Comparison of ENCODE assay signal across 8 cellular contexts in the genomic region with DNA sequence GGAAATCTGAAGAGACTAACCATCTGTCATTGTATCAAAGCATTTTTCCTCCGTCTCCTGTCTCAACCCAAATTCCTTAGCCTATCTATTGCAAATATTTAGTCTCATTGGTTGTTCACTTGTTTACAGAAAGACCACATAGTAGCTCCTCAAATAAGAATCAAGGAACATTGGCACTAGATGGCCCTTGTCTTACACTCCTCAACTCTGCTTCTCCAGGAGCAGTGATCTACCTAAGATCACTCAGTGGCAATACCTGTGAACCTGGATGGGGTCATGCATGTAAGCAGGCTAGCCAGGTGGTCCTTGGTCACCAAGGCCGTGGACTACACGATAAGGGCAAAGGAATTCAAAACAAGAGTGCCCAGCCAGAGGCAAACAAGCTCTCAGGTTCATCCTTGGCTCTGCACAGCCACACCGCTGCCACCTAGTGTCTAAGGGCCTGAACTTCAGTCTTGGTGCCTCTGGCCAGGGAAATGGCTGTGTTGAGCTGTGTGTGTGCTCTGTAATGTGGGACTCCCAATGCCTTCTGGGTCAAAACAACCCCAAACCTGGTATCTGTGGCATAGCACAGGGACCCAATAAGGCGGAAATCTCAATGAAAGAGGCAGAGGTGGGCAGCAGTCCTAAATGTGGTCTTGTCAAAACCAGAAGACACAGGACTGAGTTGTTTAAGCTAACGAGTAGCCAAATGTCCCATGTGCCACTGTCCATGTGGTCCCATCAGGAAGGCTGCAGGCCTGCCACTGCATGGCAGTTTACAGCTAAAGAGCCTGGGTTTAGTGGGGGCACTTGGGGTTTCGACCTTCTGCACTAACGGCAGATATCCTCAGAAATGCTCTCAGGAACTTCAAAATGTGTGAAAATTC. TPM values are rescaled to one million over a fixed set of nuclear protein-coding genes. Genes with fewer than 3 reads are reported as not detected.
DNase-seq lines count a peak whose midpoint lies in the region; ATAC-seq and TF ChIP-seq lines count a peak whose summit lies in the region.

No MANE protein-coding gene starts in this region.

- CTCF ChIA-PET in naive thymus-derived CD4-positive, alpha-beta T cell (lab: Charles Lee): interaction anchor here (0.6 to 1.4 kb wide), 6 partner anchors 10 to 482 kb away, joined by 3 to 6 read pairs (median 3); no protein-coding TSS in a partner anchor

- peak; percentile 78 for DNase-seq in DND-41
- DNase-seq in activated CD8-positive, alpha-beta memory T cell treated with anti-CD3 and anti-CD28 coated beads, Interleukin-2, amount 50 U/mL, for 24 hours (ENCODE audit: extremely low read depth): peak; percentile 25
- peak; percentile 81 for DNase-seq in epithelial cell of esophagus (ENCODE audit: low read depth)
- DNase-seq in naive thymus-derived CD4-positive, alpha-beta T cell: peak in 8 of 9 donors; percentile 29 to 66 (median 48)

- peak overlapping the region in 1 of 9 donors; percentile 54 for H3K27ac Mint-ChIP-seq in naive thymus-derived CD4-positive, alpha-beta T cell
- no peak overlapping the region for H3K27ac Mint-ChIP-seq in stimulated activated memory B cell treated with anti-CD40 and anti-IgM and Interleukin-4, amounts not matched to agents 10 μg/mL and 1 μg/mL and 100 μg/mL, for 72 hours

- H3K4me1 Mint-ChIP-seq in naive thymus-derived CD4-positive, alpha-beta T cell: peaks cover 0 to 12% (median 0%) of the 10 kb centered on the region in 7 donors
- peaks cover 9% of the 10 kb centered on the region for H3K4me1 Mint-ChIP-seq in stimulated activated memory B cell treated with anti-CD40 and anti-IgM and Interleukin-4, amounts not matched to agents 10 μg/mL and 1 μg/mL and 100 μg/mL, for 72 hours

- peak; percentile 79 for TF ChIP-seq RAD21 in Ishikawa (IDR thresholded peaks at IDR 0.05; ENCODE audit: low read depth)

- H3K36me3 ChIP-seq in DND-41 (ENCODE audit: insufficient read depth, low read length): peaks cover 28% of the 10 kb centered on the region
- 0 out of 2 replicates have a peak, but pooled peaks cover 4% of the 10 kb centered on the region for H3K36me3 ChIP-seq in OCI-LY1 (ENCODE audit: insufficient read depth, low read length)
- peaks cover 0 to 2% (median 0%) of the 10 kb centered on the region in 3 experiments for H3K36me3 ChIP-seq in naive thymus-derived CD4-positive, alpha-beta T cell (ENCODE audit: control insufficient read depth in 2 of 3, insufficient read depth in 3 of 3, low read length in 3 of 3)

- POLR2A ChIA-PET in naive thymus-derived CD4-positive, alpha-beta T cell (lab: Charles Lee): no interaction called here

- no peaks in the 10 kb centered on the region for H3F3A ChIP-seq in OCI-LY1 (ENCODE audit: insufficient read depth, low read length)

- ATAC-seq in DND-41 (ENCODE audit: insufficient read depth, low read depth) (peak; percentile 94), GM21717 (IDR thresholded peaks at IDR 0.05; ENCODE audit: unreplicated experiment) (peak; percentile 78)
- ATAC-seq in naive thymus-derived CD4-positive, alpha-beta T cell: peak; percentile 83
- ATAC-seq in stimulated activated memory B cell treated with anti-CD40 and anti-IgM and Interleukin-4, amounts not matched to agents 10 μg/mL and 1 μg/mL and 100 μg/mL, for 72 hours: peak; percentile 78

- H3K36me3 Mint-ChIP-seq in naive thymus-derived CD4-positive, alpha-beta T cell: peaks cover 0 to 8% (median 0%) of the 10 kb centered on the region in 5 donors
- peaks cover 8% of the 10 kb centered on the region for H3K36me3 Mint-ChIP-seq in stimulated activated memory B cell treated with anti-CD40 and anti-IgM and Interleukin-4, amounts not matched to agents 10 μg/mL and 1 μg/mL and 100 μg/mL, for 72 hours

- H3K4me3 Mint-ChIP-seq in naive thymus-derived CD4-positive, alpha-beta T cell: no peak overlapping the region
- no peak overlapping the region for H3K4me3 Mint-ChIP-seq in stimulated activated memory B cell treated with anti-CD40 and anti-IgM and Interleukin-4, amounts not matched to agents 10 μg/mL and 1 μg/mL and 100 μg/mL, for 72 hours

- no peak for TF ChIP-seq EP300 in Ishikawa (IDR thresholded peaks at IDR 0.05; ENCODE audit: borderline replicate concordance)

- TF ChIP-seq CTCF in DND-41 (IDR thresholded peaks at IDR 0.05; ENCODE audit: borderline replicate concordance, extremely low read depth, low read length, poor library complexity, severe bottlenecking): peak; percentile 98
- peak; percentile 93 for TF ChIP-seq CTCF in OCI-LY1 (IDR thresholded peaks at IDR 0.05; ENCODE audit: low read length)
- peak; percentile 99 for TF ChIP-seq CTCF in epithelial cell of esophagus (IDR thresholded peaks at IDR 0.05; ENCODE audit: insufficient read depth, low read depth, low read length, missing control alignments)

- H3K4me3 ChIP-seq in DND-41 (ENCODE audit: low read depth in 1 of 2, low read length in 2 of 2): no peak overlapping the region
- no peak overlapping the region for H3K4me3 ChIP-seq in OCI-LY1 (ENCODE audit: low read depth, low read length, poor library complexity, severe bottlenecking)
- H3K4me3 ChIP-seq in epithelial cell of esophagus (ENCODE audit: low read length): no peak overlapping the region
- no peak overlapping the region for H3K4me3 ChIP-seq in naive thymus-derived CD4-positive, alpha-beta T cell (ENCODE audit: low read length)

- H3K9me3 ChIP-seq in DND-41 (ENCODE audit: insufficient read depth, low read length, severe bottlenecking) (no peaks in the 10 kb centered on the region), OCI-LY1 (ENCODE audit: low read length) (no peaks in the 10 kb centered on the region)
- H3K9me3 ChIP-seq in naive thymus-derived CD4-positive, alpha-beta T cell (ENCODE audit: control insufficient read depth in 2 of 3, low read length in 3 of 3): no peaks in the 10 kb centered on the region

- no peak overlapping the region for H3K4me2 ChIP-seq in DND-41 (ENCODE audit: insufficient read depth, low read length)
- no peak overlapping the region for H3K4me2 ChIP-seq in OCI-LY1 (ENCODE audit: low read length)

- intact Hi-C loops in naive thymus-derived CD4-positive, alpha-beta T cell (cut with micrococcal nuclease): loop anchor here (1.0 to 10.0 kb wide), 7 partner anchors 145 to 477 kb away; a partner anchor contains a TSS

- H3K9me3 Mint-ChIP-seq in naive thymus-derived CD4-positive, alpha-beta T cell: peaks cover 0 to 1% (median 0%) of the 10 kb centered on the region in 11 donors
- H3K9me3 Mint-ChIP-seq in stimulated activated memory B cell treated with anti-CD40 and anti-IgM and Interleukin-4, amounts not matched to agents 10 μg/mL and 1 μg/mL and 100 μg/mL, for 72 hours: no peaks in the 10 kb centered on the region

- no peaks in the 10 kb centered on the region for H3K27me3 ChIP-seq in DND-41 (ENCODE audit: insufficient read depth, low read length, poor library complexity)
- no peaks in the 10 kb centered on the region for H3K27me3 ChIP-seq in OCI-LY1 (ENCODE audit: insufficient read depth, low read length)
- H3K27me3 ChIP-seq in naive thymus-derived CD4-positive, alpha-beta T cell (ENCODE audit: control insufficient read depth in 2 of 2, insufficient read depth in 2 of 2, low read length in 2 of 2): no peaks in the 10 kb centered on the region

- H3K4me1 ChIP-seq in DND-41 (ENCODE audit: insufficient read depth, low read length): no peaks in the 10 kb centered on the region
- H3K4me1 ChIP-seq in OCI-LY1 (ENCODE audit: insufficient read depth, low read length, severe bottlenecking): no peaks in the 10 kb centered on the region
- no peaks in the 10 kb centered on the region for H3K4me1 ChIP-seq in naive thymus-derived CD4-positive, alpha-beta T cell (ENCODE audit: control insufficient read depth in 2 of 2, insufficient read depth in 2 of 2, low read length in 2 of 2)

- H3K9ac ChIP-seq in DND-41 (ENCODE audit: low read depth, low read length) (no peak overlapping the region), OCI-LY1 (ENCODE audit: low read length) (no peak overlapping the region)

- H3K79me2 ChIP-seq in DND-41 (ENCODE audit: insufficient read depth, low read length) (no peaks in the 10 kb centered on the region), OCI-LY1 (ENCODE audit: insufficient read depth, low read length) (no peaks in the 10 kb centered on the region)

- no peaks in the 10 kb centered on the region for H3K9me2 ChIP-seq in OCI-LY1 (ENCODE audit: low read depth, low read length)

- no peaks in the 10 kb centered on the region for H3K27me3 Mint-ChIP-seq in naive thymus-derived CD4-positive, alpha-beta T cell
- H3K27me3 Mint-ChIP-seq in stimulated activated memory B cell treated with anti-CD40 and anti-IgM and Interleukin-4, amounts not matched to agents 10 μg/mL and 1 μg/mL and 100 μg/mL, for 72 hours: peaks cover 3% of the 10 kb centered on the region

- no peaks in the 10 kb centered on the region for H4K20me1 ChIP-seq in DND-41 (ENCODE audit: insufficient read depth, low read length)
- H4K20me1 ChIP-seq in OCI-LY1 (ENCODE audit: insufficient read depth, low read length): no peaks in the 10 kb centered on the region

- H3K27ac ChIP-seq in DND-41 (ENCODE audit: low read length): no peak overlapping the region
- no peak overlapping the region for H3K27ac ChIP-seq in OCI-LY1 (ENCODE audit: low read depth, low read length, poor library complexity, severe bottlenecking)
- H3K27ac ChIP-seq in naive thymus-derived CD4-positive, alpha-beta T cell (ENCODE audit: low read depth, low read length): no peak overlapping the region

- H2AFZ ChIP-seq in DND-41 (ENCODE audit: low read depth, low read length) (no peak overlapping the region), OCI-LY1 (ENCODE audit: low read length) (no peak overlapping the region)

TF ChIP-seq in Ishikawa, 13 proteins besides CTCF, POLR2A, EP300 and RAD21 (continues in another document):
- TF ChIP-seq, protein P1, sequence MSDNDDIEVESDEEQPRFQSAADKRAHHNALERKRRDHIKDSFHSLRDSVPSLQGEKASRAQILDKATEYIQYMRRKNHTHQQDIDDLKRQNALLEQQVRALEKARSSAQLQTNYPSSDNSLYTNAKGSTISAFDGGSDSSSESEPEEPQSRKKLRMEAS (IDR thresholded peaks at IDR 0.05): no peak
- no peak for TF ChIP-seq TEAD4 (IDR thresholded peaks at IDR 0.05)
- TF ChIP-seq TAF1 (IDR thresholded peaks at IDR 0.05; ENCODE audit: low read depth): no peak

RNA-seq across cellular contexts. Expression of a gene that starts 54.5 kb away (rescaled TPM):
- under 1 TPM in 4 of 5 experiments, not detected in 1; 0.05 to 0.60 (median 0.17) TPM for total RNA-seq in naive thymus-derived CD4-positive, alpha-beta T cell
- not detected for polyA plus RNA-seq in naive thymus-derived CD4-positive, alpha-beta T cell

Comparison
In these comparisons a context has a peak if more than half of its experiments do, and no peak if none do; other contexts are left out.
1. DNase-seq: peak in every context shown above with its lines; median percentile 81 in epithelial cell of esophagus; 78 in DND-41; 48 in naive thymus-derived CD4-positive, alpha-beta T cell; 25 in activated CD8-positive, alpha-beta memory T cell treated with anti-CD3 and anti-CD28 coated beads, Interleukin-2, amount 50 U/mL, for 24 hours.